Comparison of ENCODE assay signal across 10 cellular contexts in genomic region chr17:7951143-7951792, GRCh38. TPM values are rescaled to one million over a fixed set of nuclear protein-coding genes. Genes with fewer than 3 reads are reported as not detected.
DNase-seq lines count a peak whose midpoint lies in the region; ATAC-seq and TF ChIP-seq lines count a peak whose summit lies in the region.
"Had no signal": no experiment of that assay in that cellular context is flagged by ENCODE, and none has a peak within 500 bp of the region (broad histone marks: within the 10 kb centered on the region; RNA-seq: fewer than 3 reads in every experiment).

No MANE protein-coding gene starts in this region.

- POLR2A ChIA-PET in PC-9 (lab: Charles Lee; ENCODE audit: unreplicated experiment), result interaction anchor here (0.7 kb wide), 1 partner anchor 49 kb away, joined by 4 read pairs; no protein-coding TSS in a partner anchor

- H3K27me3 ChIP-seq in PC-9 (ENCODE audit: insufficient read depth, low read depth), result no peaks in the 10 kb centered on the region

- CTCF ChIA-PET in PC-9 (lab: Charles Lee), result no interaction called here

- H3K4me3 Mint-ChIP-seq in activated T-helper 17 cell treated with anti-CD3 and anti-CD28 coated beads, Interleukin-2, amount 50 U/mL, for 72 hours, result peak overlapping the region; percentile 65

- no peaks in the 10 kb centered on the region for H3F3A ChIP-seq in PC-9 (ENCODE audit: insufficient read depth, low read depth)

- H3K36me3 Mint-ChIP-seq in activated T-helper 17 cell treated with anti-CD3 and anti-CD28 coated beads, Interleukin-2, amount 50 U/mL, for 72 hours (ENCODE audit: low read depth), result peaks cover 48% of the 10 kb centered on the region

- no peaks in the 10 kb centered on the region for H3K79me2 ChIP-seq in PC-9 (ENCODE audit: low read depth)

- H3K9me2 ChIP-seq in PC-9 (ENCODE audit: insufficient read depth), result no peaks in the 10 kb centered on the region

- no peak overlapping the region for H3K4me2 ChIP-seq in PC-9

- H3K36me3 ChIP-seq in PC-9 (ENCODE audit: low read depth), result no peaks in the 10 kb centered on the region

- no peaks in the 10 kb centered on the region for H3K9me3 ChIP-seq in PC-9 (ENCODE audit: insufficient read depth, low read depth)

- no peaks in the 10 kb centered on the region for H3K27me3 Mint-ChIP-seq in activated T-helper 17 cell treated with anti-CD3 and anti-CD28 coated beads, Interleukin-2, amount 50 U/mL, for 72 hours

- H3K27ac Mint-ChIP-seq in activated T-helper 17 cell treated with anti-CD3 and anti-CD28 coated beads, Interleukin-2, amount 50 U/mL, for 72 hours, result peak overlapping the region; percentile 80

- no peaks in the 10 kb centered on the region; the same call in 1 of the 2 replicates for H4K20me1 ChIP-seq in PC-9 (ENCODE audit: insufficient read depth)

- no peak overlapping the region for H3K27ac ChIP-seq in PC-9

- TF ChIP-seq CTCF in PC-9 (conservative IDR thresholded peaks at IDR 0.05), result no peak

- no peaks in the 10 kb centered on the region for H3K9me3 Mint-ChIP-seq in activated T-helper 17 cell treated with anti-CD3 and anti-CD28 coated beads, Interleukin-2, amount 50 U/mL, for 72 hours

- H3K4me1 ChIP-seq in PC-9 (replicated peaks; ENCODE audit: insufficient read depth), result no peaks in the 10 kb centered on the region

- intact Hi-C loops in PC-9 (cut with micrococcal nuclease; ENCODE audit: unreplicated experiment), result no loop called here

- no peak overlapping the region for H2AFZ ChIP-seq in PC-9

- no TSS peak for BruUV-seq in PC-9 (replicated peaks; lab: Mats Ljungman, UMichigan)

- no peak overlapping the region for H3K4me3 ChIP-seq in PC-9

- peak; percentile 45 to 51 for DNase-seq in stimulated activated CD4-positive, alpha-beta T cell treated with anti-CD3 and anti-CD28 coated beads, Interleukin-2, amount 100 ng/mL, for 24 hours
- DNase-seq in PC-9, result no peak
- DNase-seq in pons (ENCODE audit: low spot score), result no peak
- no peak for DNase-seq in NAMALWA (ENCODE audit: low spot score)
- DNase-seq in HuH-7 (ENCODE audit: low spot score), result no peak
- DNase-seq: DMS 273 treated with DMSO at 0.1 percent for 48 hours had no signal

- peaks cover 11% of the 10 kb centered on the region for H3K4me1 Mint-ChIP-seq in activated T-helper 17 cell treated with anti-CD3 and anti-CD28 coated beads, Interleukin-2, amount 50 U/mL, for 72 hours

- ATAC-seq in GM18867 (IDR thresholded peaks at IDR 0.05; ENCODE audit: unreplicated experiment) (peak; percentile 74), HG03103 (IDR thresholded peaks at IDR 0.05; ENCODE audit: low read depth, unreplicated experiment) (peak; percentile 61)
- ATAC-seq in activated T-helper 17 cell treated with anti-CD3 and anti-CD28 coated beads, Interleukin-2, amount 50 U/mL, for 72 hours (replicated peaks), result peak; percentile 97
- ATAC-seq: SK-N-SH treated with all-trans-retinoic acid at 6 μM for 48 hours had no signal

RNA-seq across cellular contexts. Expression of gene CNTROB, which starts 19.3 kb away (rescaled TPM):
- total RNA-seq in activated T-helper 17 cell treated with anti-CD3 and anti-CD28 coated beads, Interleukin-2, amount 50 U/mL, for 72 hours, result 100 to 1,000 TPM in 1 of 2 donors, 10 to 100 TPM in 1; 74.0 to 152 TPM
- total RNA-seq in PC-9 (2021), result 62.3 and 65.1 TPM in 2 replicates

RNA-seq across cellular contexts. Expression of gene TRAPPC1, which starts 19.5 kb away (rescaled TPM):
- total RNA-seq in activated T-helper 17 cell treated with anti-CD3 and anti-CD28 coated beads, Interleukin-2, amount 50 U/mL, for 72 hours, result 100 to 1,000 TPM; 179 to 180 TPM
- 181 and 224 TPM in 2 replicates for total RNA-seq in PC-9 (2021)

RNA-seq across cellular contexts. Expression of gene KCNAB3, which starts 21.6 kb away (rescaled TPM):
- 10 to 100 TPM in 1 of 2 donors, 1 to 10 TPM in 1; 8.6 to 11.9 TPM for total RNA-seq in activated T-helper 17 cell treated with anti-CD3 and anti-CD28 coated beads, Interleukin-2, amount 50 U/mL, for 72 hours
- total RNA-seq in PC-9 (2021), result 9.5 and 13.8 TPM in 2 replicates

RNA-seq across cellular contexts. Expression of gene RNF227, which starts 35.2 kb away (rescaled TPM):
- total RNA-seq in activated T-helper 17 cell treated with anti-CD3 and anti-CD28 coated beads, Interleukin-2, amount 50 U/mL, for 72 hours, result 10 to 100 TPM in 1 of 2 donors, 1 to 10 TPM in 1; 2.4 to 11.7 TPM
- 3.1 and 4.2 TPM in 2 replicates for total RNA-seq in PC-9 (2021)

RNA-seq across cellular contexts. Expression of gene GUCY2D, which starts 51.1 kb away (rescaled TPM):
- total RNA-seq in activated T-helper 17 cell treated with anti-CD3 and anti-CD28 coated beads, Interleukin-2, amount 50 U/mL, for 72 hours, result under 1 TPM; 0.15 to 0.77 TPM
- total RNA-seq in PC-9 (2021), result 0.79 TPM in 1 of 2 replicates, not detected in the other

Comparison
In these comparisons a context has a peak if more than half of its experiments do, and no peak if none do; other contexts are left out.
1. DNase-seq: peak in stimulated activated CD4-positive, alpha-beta T cell treated with anti-CD3 and anti-CD28 coated beads, Interleukin-2, amount 100 ng/mL, for 24 hours (2 of 2); none in PC-9 (0 of 2), pons (single experiment), NAMALWA (single experiment) and HuH-7 (single experiment).
2. Peak in every context shown above with its lines, with median percentiles within 50 percentile points of each other: ATAC-seq.